1 cellular context compared by ENCODE assay signal in genomic region chr4:87033902-87034301, GRCh38.
TF ChIP-seq lines count a peak whose summit lies in the region.

No MANE protein-coding gene starts in this region.

TF ChIP-seq in H1, 55 proteins besides CTCF, POLR2A, EP300 and RAD21 (continued from another document):
- TF ChIP-seq MAX (IDR thresholded peaks at IDR 0.05): 0 out of 2 replicates have a peak, but pooled peaks have one; percentile 11
